Comparison of ENCODE assay signal across 2 cellular contexts in the genomic region with DNA sequence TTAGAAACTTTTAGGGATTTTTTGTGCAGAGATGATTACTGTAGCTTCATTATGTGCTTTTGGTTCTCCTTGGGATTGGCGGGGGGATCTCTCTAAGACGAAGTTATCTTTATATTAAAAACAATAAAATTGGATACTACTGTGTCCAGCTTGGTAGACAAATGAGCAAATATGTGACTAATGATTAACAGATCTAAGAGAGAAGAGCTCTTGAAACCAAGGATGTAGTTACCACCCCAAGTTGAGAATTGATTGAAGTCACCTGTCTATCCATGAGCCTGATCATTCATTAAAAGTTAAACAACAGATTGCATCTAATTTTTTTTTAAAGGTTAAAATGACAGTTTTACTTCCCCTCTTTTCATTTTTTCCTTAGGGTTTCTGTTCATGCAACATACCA.
TF ChIP-seq lines count a peak whose summit lies in the region.

No MANE protein-coding gene starts in this region.

TF ChIP-seq in WTC11, 78 proteins besides CTCF, POLR2A, EP300 and RAD21 (continued from another document):
- TF ChIP-seq, protein P1, sequence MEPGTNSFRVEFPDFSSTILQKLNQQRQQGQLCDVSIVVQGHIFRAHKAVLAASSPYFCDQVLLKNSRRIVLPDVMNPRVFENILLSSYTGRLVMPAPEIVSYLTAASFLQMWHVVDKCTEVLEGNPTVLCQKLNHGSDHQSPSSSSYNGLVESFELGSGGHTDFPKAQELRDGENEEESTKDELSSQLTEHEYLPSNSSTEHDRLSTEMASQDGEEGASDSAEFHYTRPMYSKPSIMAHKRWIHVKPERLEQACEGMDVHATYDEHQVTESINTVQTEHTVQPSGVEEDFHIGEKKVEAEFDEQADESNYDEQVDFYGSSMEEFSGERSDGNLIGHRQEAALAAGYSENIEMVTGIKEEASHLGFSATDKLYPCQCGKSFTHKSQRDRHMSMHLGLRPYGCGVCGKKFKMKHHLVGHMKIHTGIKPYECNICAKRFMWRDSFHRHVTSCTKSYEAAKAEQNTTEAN (CRISPR knock-in tag; IDR thresholded peaks at IDR 0.05): no peak
- TF ChIP-seq SMAD4 (CRISPR knock-in tag; IDR thresholded peaks at IDR 0.05): no peak
- TF ChIP-seq RELA (CRISPR knock-in tag; IDR thresholded peaks at IDR 0.05; ENCODE audit: borderline replicate concordance): no peak
- TF ChIP-seq, protein P2, sequence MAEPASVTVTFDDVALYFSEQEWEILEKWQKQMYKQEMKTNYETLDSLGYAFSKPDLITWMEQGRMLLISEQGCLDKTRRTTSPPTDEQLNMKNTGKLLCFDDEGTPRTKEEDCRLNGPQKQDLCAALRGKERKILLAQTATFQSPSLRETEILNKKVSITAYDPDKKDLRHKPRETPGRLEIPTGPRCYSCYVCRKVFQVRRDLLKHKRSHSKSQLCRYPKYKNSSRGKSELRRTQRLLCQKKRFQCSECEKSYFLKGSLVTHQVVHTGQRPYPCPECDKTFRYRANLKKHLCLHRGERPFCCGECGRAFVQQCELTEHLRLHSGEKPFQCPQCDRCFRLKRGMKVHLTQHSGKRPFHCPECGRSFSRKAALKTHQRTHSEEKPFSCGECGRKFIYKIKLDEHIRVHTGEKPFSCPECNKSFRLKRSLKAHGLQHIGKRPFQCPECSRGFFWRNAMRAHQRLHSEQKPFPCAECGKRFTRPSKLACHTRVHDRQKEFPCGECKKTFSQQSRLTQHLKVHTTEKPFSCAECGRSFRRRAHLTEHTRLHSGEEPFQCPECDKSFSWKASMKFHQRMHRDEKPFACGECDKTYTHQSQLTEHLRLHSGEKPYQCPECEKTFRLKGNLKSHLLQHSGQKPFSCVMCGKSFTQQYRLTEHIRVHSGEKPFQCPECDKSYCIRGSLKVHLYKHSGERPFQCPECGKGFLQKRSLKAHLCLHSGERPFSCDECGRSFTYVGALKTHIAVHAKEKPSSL (CRISPR knock-in tag; conservative IDR thresholded peaks at IDR 0.05): no peak
- TF ChIP-seq, protein P3, sequence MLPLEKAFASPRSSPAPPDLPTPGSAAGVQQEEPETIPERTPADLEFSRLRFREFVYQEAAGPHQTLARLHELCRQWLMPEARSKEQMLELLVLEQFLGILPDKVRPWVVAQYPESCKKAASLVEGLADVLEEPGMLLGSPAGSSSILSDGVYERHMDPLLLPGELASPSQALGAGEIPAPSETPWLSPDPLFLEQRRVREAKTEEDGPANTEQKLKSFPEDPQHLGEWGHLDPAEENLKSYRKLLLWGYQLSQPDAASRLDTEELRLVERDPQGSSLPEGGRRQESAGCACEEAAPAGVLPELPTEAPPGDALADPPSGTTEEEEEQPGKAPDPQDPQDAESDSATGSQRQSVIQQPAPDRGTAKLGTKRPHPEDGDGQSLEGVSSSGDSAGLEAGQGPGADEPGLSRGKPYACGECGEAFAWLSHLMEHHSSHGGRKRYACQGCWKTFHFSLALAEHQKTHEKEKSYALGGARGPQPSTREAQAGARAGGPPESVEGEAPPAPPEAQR (CRISPR knock-in tag; IDR thresholded peaks at IDR 0.05): no peak
- no peak for TF ChIP-seq GRHL2 (CRISPR knock-in tag; IDR thresholded peaks at IDR 0.05; ENCODE audit: insufficient replicate concordance, severe bottlenecking)
- TF ChIP-seq GABPB1 (CRISPR knock-in tag; IDR thresholded peaks at IDR 0.05): no peak
- TF ChIP-seq, protein P4, sequence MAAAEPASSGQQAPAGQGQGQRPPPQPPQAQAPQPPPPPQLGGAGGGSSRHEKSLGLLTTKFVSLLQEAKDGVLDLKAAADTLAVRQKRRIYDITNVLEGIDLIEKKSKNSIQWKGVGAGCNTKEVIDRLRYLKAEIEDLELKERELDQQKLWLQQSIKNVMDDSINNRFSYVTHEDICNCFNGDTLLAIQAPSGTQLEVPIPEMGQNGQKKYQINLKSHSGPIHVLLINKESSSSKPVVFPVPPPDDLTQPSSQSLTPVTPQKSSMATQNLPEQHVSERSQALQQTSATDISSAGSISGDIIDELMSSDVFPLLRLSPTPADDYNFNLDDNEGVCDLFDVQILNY (CRISPR knock-in tag; IDR thresholded peaks at IDR 0.05): no peak
- TF ChIP-seq, protein P5, sequence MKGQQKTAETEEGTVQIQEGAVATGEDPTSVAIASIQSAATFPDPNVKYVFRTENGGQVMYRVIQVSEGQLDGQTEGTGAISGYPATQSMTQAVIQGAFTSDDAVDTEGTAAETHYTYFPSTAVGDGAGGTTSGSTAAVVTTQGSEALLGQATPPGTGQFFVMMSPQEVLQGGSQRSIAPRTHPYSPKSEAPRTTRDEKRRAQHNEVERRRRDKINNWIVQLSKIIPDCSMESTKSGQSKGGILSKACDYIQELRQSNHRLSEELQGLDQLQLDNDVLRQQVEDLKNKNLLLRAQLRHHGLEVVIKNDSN (CRISPR knock-in tag; IDR thresholded peaks at IDR 0.05): no peak

TF ChIP-seq in SK-N-SH treated with all-trans-retinoic acid at 6 μM for 48 hours, 23 proteins besides CTCF, POLR2A, EP300 and RAD21 (continued from another document):
- no peak for TF ChIP-seq ZFP30 (CRISPR knock-in tag; IDR thresholded peaks at IDR 0.05)
- TF ChIP-seq, protein P6, sequence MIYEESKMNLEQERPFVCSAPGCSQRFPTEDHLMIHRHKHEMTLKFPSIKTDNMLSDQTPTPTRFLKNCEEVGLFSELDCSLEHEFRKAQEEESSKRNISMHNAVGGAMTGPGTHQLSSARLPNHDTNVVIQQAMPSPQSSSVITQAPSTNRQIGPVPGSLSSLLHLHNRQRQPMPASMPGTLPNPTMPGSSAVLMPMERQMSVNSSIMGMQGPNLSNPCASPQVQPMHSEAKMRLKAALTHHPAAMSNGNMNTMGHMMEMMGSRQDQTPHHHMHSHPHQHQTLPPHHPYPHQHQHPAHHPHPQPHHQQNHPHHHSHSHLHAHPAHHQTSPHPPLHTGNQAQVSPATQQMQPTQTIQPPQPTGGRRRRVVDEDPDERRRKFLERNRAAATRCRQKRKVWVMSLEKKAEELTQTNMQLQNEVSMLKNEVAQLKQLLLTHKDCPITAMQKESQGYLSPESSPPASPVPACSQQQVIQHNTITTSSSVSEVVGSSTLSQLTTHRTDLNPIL (CRISPR knock-in tag; IDR thresholded peaks at IDR 0.05; ENCODE audit: low read depth): no peak
- TF ChIP-seq ZFP3 (CRISPR knock-in tag; IDR thresholded peaks at IDR 0.05): no peak
- TF ChIP-seq ARNTL (CRISPR knock-in tag; IDR thresholded peaks at IDR 0.05; ENCODE audit: borderline replicate concordance, low read depth): no peak
- no peak for TF ChIP-seq SNAI2 (CRISPR knock-in tag; IDR thresholded peaks at IDR 0.05)
- TF ChIP-seq ZC3H10 (CRISPR knock-in tag; IDR thresholded peaks at IDR 0.05): no peak
- no peak for TF ChIP-seq ESRRG (CRISPR knock-in tag; IDR thresholded peaks at IDR 0.05)
- no peak for TF ChIP-seq ZNF70 (CRISPR knock-in tag; IDR thresholded peaks at IDR 0.05)
